ENCODE assay signal across 14 cellular contexts in genomic region chr2:121707920-121708361, GRCh38. TPM values are rescaled to one million over a fixed set of nuclear protein-coding genes. Genes with fewer than 3 reads are reported as not detected.
DNase-seq lines count a peak whose midpoint lies in the region; ATAC-seq, FAIRE-seq and TF ChIP-seq lines count a peak whose summit lies in the region.
"Had no signal": no experiment of that assay in that cellular context is flagged by ENCODE, and none has a peak within 500 bp of the region (broad histone marks: within the 10 kb centered on the region; RNA-seq: fewer than 3 reads in every experiment).

No MANE protein-coding gene starts in this region.

- H3K27me3 Mint-ChIP-seq in astrocyte (ENCODE audit: low read depth, unreplicated experiment): no peaks in the 10 kb centered on the region

- no peaks in the 10 kb centered on the region for H3K27me3 ChIP-seq in SK-N-SH (ENCODE audit: insufficient read depth)
- no peaks in the 10 kb centered on the region for H3K27me3 ChIP-seq in astrocyte (ENCODE audit: insufficient read depth, low read length)
- H3K27me3 ChIP-seq in lower lobe of right lung (ENCODE audit: low read depth): no peaks in the 10 kb centered on the region
- H3K27me3 ChIP-seq in GM23248 (replicated peaks; ENCODE audit: insufficient read depth): no peaks in the 10 kb centered on the region
- no peaks in the 10 kb centered on the region for H3K27me3 ChIP-seq in esophagus muscularis mucosa
- H3K27me3 ChIP-seq: ovary, tibial nerve had no signal

- H3F3A ChIP-seq in SK-N-SH (replicated peaks; ENCODE audit: insufficient read depth): peaks cover 8% of the 10 kb centered on the region
- H3F3A ChIP-seq in GM23248 (ENCODE audit: insufficient read depth): 0 out of 2 replicates have a peak, but pooled peaks cover 9% of the 10 kb centered on the region

- ATAC-seq in SK-N-SH treated with all-trans-retinoic acid at 6 μM for 48 hours: 0 out of 3 replicates have a peak, but pooled peaks have one; percentile 31
- peak; percentile 87 to 92 for ATAC-seq in lower lobe of right lung

- no peak for TF ChIP-seq CTCF in SK-N-SH (IDR thresholded peaks at IDR 0.05)
- no peak for TF ChIP-seq CTCF in astrocyte (IDR thresholded peaks at IDR 0.05; ENCODE audit: insufficient read depth, low read depth, low read length)
- no peak for TF ChIP-seq CTCF in lower lobe of right lung (IDR thresholded peaks at IDR 0.05)
- TF ChIP-seq CTCF in esophagus muscularis mucosa (IDR thresholded peaks at IDR 0.05): no peak

- H3K27ac Mint-ChIP-seq in astrocyte (ENCODE audit: unreplicated experiment): peak overlapping the region; percentile 7

- CTCF ChIA-PET in SK-N-SH (lab: Yijun Ruan, JAX): interaction anchor here (1.1 kb wide), 1 partner anchor 305 kb away, joined by 4 read pairs; no protein-coding TSS in a partner anchor

- H3K9ac ChIP-seq in SK-N-SH: no peak overlapping the region
- no peak overlapping the region for H3K9ac ChIP-seq in astrocyte (ENCODE audit: low read length)
- H3K9ac ChIP-seq in GM23248: no peak overlapping the region

- no peak overlapping the region for H3K4me3 ChIP-seq in SK-N-SH (ENCODE audit: low read depth in 2 of 2, low read length in 1 of 2)
- H3K4me3 ChIP-seq in astrocyte (ENCODE audit: insufficient read depth, low read depth, low read length): no peak overlapping the region
- H3K4me3 ChIP-seq in lower lobe of right lung: no peak overlapping the region
- no peak overlapping the region for H3K4me3 ChIP-seq in GM23248
- H3K4me3 ChIP-seq in esophagus muscularis mucosa: no peak overlapping the region
- H3K4me3 ChIP-seq: HAP-1, ovary, SK-N-MC, tibial nerve had no signal

- POLR2A ChIA-PET in SK-N-SH (lab: Yijun Ruan, JAX): no interaction called here

- peaks cover 24% of the 10 kb centered on the region for H3K4me1 Mint-ChIP-seq in astrocyte (ENCODE audit: low read depth, unreplicated experiment)

- no peak overlapping the region for H3K4me2 ChIP-seq in SK-N-SH
- H3K4me2 ChIP-seq in astrocyte (ENCODE audit: low read length): no peak overlapping the region
- no peak overlapping the region for H3K4me2 ChIP-seq in GM23248 (ENCODE audit: unreplicated experiment)

- no peaks in the 10 kb centered on the region for H3K36me3 Mint-ChIP-seq in astrocyte (ENCODE audit: low read depth, unreplicated experiment)

- no peak overlapping the region for H3K4me3 Mint-ChIP-seq in astrocyte (ENCODE audit: unreplicated experiment)

- TF ChIP-seq EP300 in SK-N-SH (IDR thresholded peaks at IDR 0.05; ENCODE audit: borderline replicate concordance in 1 of 2, low read depth in 1 of 2, low read length in 1 of 2) (no peak), esophagus muscularis mucosa (IDR thresholded peaks at IDR 0.05) (no peak)

- FAIRE-seq in astrocyte (lab: Jason Lieb, UNC): no peak

- H2AFZ ChIP-seq in SK-N-SH (ENCODE audit: low read depth) (no peak overlapping the region), astrocyte (ENCODE audit: low read depth, low read length) (no peak overlapping the region), GM23248 (no peak overlapping the region)

- in situ Hi-C loops in GM23248 (cut with MboI): loop anchor here (25.0 kb wide), 3 partner anchors 171 to 621 kb away; partner anchors contain the start of gene RNU4ATAC

- H3K27ac ChIP-seq in SK-N-SH (ENCODE audit: low read depth in 2 of 2, low read length in 1 of 2) (no peak overlapping the region), astrocyte (ENCODE audit: low read depth, low read length) (no peak overlapping the region), lower lobe of right lung (peak overlapping the region; percentile 26), GM23248 (no peak overlapping the region), esophagus muscularis mucosa (replicated peaks in 1 of 4) (no peak overlapping the region)
- H3K27ac ChIP-seq: ovary, SK-N-MC, tibial nerve had no signal

- H3K36me3 ChIP-seq in SK-N-SH (replicated peaks in 1 of 2; ENCODE audit: control insufficient read depth in 1 of 2, insufficient read depth in 2 of 2, low read length in 1 of 2) (no peaks in the 10 kb centered on the region), astrocyte (ENCODE audit: insufficient read depth, low read length) (no peaks in the 10 kb centered on the region), lower lobe of right lung (no peaks in the 10 kb centered on the region), GM23248 (ENCODE audit: low read depth) (no peaks in the 10 kb centered on the region), esophagus muscularis mucosa (no peaks in the 10 kb centered on the region)
- H3K36me3 ChIP-seq: HAP-1, ovary, tibial nerve had no signal

- H3K9me2 ChIP-seq in SK-N-SH (no peaks in the 10 kb centered on the region), GM23248 (ENCODE audit: insufficient read depth) (no peaks in the 10 kb centered on the region)

- TF ChIP-seq POLR2A in esophagus muscularis mucosa (IDR thresholded peaks at IDR 0.05; ENCODE audit: low read depth): no peak

- DNase-seq in SK-N-SH (no peak), astrocyte (ENCODE audit: low read depth) (peak; percentile 44), lower lobe of right lung (peak; percentile 63), GM23248 (no peak), GM03348 (ENCODE audit: low spot score) (no peak), esophagus muscularis mucosa (ENCODE audit: extremely low spot score) (no peak)
- DNase-seq in activated CD4-positive, alpha-beta T cell treated with anti-CD3 and anti-CD28 coated beads, Interleukin-2, amount 50 U/mL, for 48 hours: no peak
- DNase-seq: foreskin melanocyte; ovary; stimulated activated CD4-positive, alpha-beta T cell treated with anti-CD3 and anti-CD28 coated beads, Interleukin-15, amount 100 ng/mL, for 24 hours had no signal

- no peaks in the 10 kb centered on the region for H3K9me3 ChIP-seq in SK-N-SH
- no peaks in the 10 kb centered on the region for H3K9me3 ChIP-seq in astrocyte (ENCODE audit: insufficient read depth, low read depth, low read length)
- H3K9me3 ChIP-seq in lower lobe of right lung: no peaks in the 10 kb centered on the region
- no peaks in the 10 kb centered on the region for H3K9me3 ChIP-seq in GM23248 (ENCODE audit: low read depth)
- H3K9me3 ChIP-seq in esophagus muscularis mucosa: no peaks in the 10 kb centered on the region
- H3K9me3 ChIP-seq: HAP-1, ovary, tibial nerve had no signal

- H3K4me1 ChIP-seq in SK-N-SH (ENCODE audit: control insufficient read depth in 1 of 2, insufficient read depth in 2 of 2, low read depth in 1 of 2, low read length in 1 of 2) (peaks cover 4 to 14% of the 10 kb centered on the region in 2 experiments; a peak in 1 of 4 replicates), astrocyte (ENCODE audit: insufficient read depth, low read length) (peaks cover 13% of the 10 kb centered on the region), lower lobe of right lung (no peaks in the 10 kb centered on the region), GM23248 (ENCODE audit: insufficient read depth) (peaks cover 19% of the 10 kb centered on the region), esophagus muscularis mucosa (peaks cover 0 to 4% (median 2%) of the 10 kb centered on the region in 4 donors)
- H3K4me1 ChIP-seq: tibial nerve had no signal

- intact Hi-C loops in lower lobe of right lung (cut with DNase I) (no loop called here), esophagus muscularis mucosa (cut with DNase I) (no loop called here)

- H3K9me3 Mint-ChIP-seq in astrocyte (ENCODE audit: unreplicated experiment): peaks cover 3% of the 10 kb centered on the region

- H4K20me1 ChIP-seq in SK-N-SH (ENCODE audit: insufficient read depth) (no peaks in the 10 kb centered on the region), astrocyte (ENCODE audit: insufficient read depth, low read length) (no peaks in the 10 kb centered on the region), GM23248 (ENCODE audit: insufficient read depth) (no peaks in the 10 kb centered on the region)

- TF ChIP-seq RAD21 in SK-N-SH (IDR thresholded peaks at IDR 0.05; ENCODE audit: low read length): no peak

- no peaks in the 10 kb centered on the region for H3K79me2 ChIP-seq in SK-N-SH (ENCODE audit: insufficient read depth)
- H3K79me2 ChIP-seq in astrocyte (ENCODE audit: insufficient read depth, low read length): no peaks in the 10 kb centered on the region
- H3K79me2 ChIP-seq in GM23248 (ENCODE audit: insufficient read depth): no peaks in the 10 kb centered on the region

- 85% methylated on average over 5 of the region's 5 CpGs for WGBS in SK-N-SH (ENCODE audit: low lambda C conversion rate)
- WGBS in GM23248 (ENCODE audit: low coverage in 1 of 2, low lambda C conversion rate in 2 of 2, missing lambda C conversion rate in 2 of 2), 2 experiments: 79 to 80% methylated on average over 5 of the region's 5 CpGs
- 85% methylated on average over 5 of the region's 5 CpGs for WGBS in esophagus muscularis mucosa

TF ChIP-seq in SK-N-SH treated with all-trans-retinoic acid at 6 μM for 48 hours, 23 proteins besides CTCF, POLR2A, EP300 and RAD21 (continues in another document):
- no peak for TF ChIP-seq GLIS3 (CRISPR knock-in tag; IDR thresholded peaks at IDR 0.05)
- TF ChIP-seq ARNTL (CRISPR knock-in tag; IDR thresholded peaks at IDR 0.05; ENCODE audit: borderline replicate concordance, low read depth): no peak

TF ChIP-seq in SK-N-SH, 30 proteins besides CTCF, POLR2A, EP300 and RAD21 (continues in another document):
- TF ChIP-seq SMC3 (IDR thresholded peaks at IDR 0.05; ENCODE audit: low read depth, low read length): no peak

RNA-seq across cellular contexts. Expression of gene NIFK, which starts 28.7 kb away (rescaled TPM):
- polyA plus RNA-seq in SK-N-SH (2012; rRNA removed) (17.0 and 22.8 TPM in 2 replicates), GM23248 (2016; fragmentation: Nextera tagmentation; extraction: Ambion mirVana) (101 and 107 TPM in 2 replicates)
- 27.2 and 43.1 TPM in 2 replicates for polyA plus RNA-seq in SK-N-SH (2012; cell fraction: cytosol; rRNA removed)
- polyA plus RNA-seq in SK-N-SH (2012; cell fraction: nucleus; rRNA removed): 15.2 and 23.2 TPM in 2 replicates
- total RNA-seq in astrocyte (66.7 and 75.0 TPM in 2 replicates), lower lobe of right lung (29.8 TPM), esophagus muscularis mucosa (10 to 100 TPM; 19.8 to 56.5 (median 28.5) TPM)
- total RNA-seq in GM23248 (2014; rRNA removed; shearing (Covaris generic)): 42.5 and 56.2 TPM in 2 replicates

RNA-seq across cellular contexts. Expression of gene TSN, which starts 47.5 kb away (rescaled TPM):
- 26.1 and 35.1 TPM in 2 replicates for polyA plus RNA-seq in SK-N-SH (2012; rRNA removed)
- polyA plus RNA-seq in SK-N-SH (2012; cell fraction: cytosol; rRNA removed): 36.5 and 40.7 TPM in 2 replicates
- polyA plus RNA-seq in SK-N-SH (2012; cell fraction: nucleus; rRNA removed): 12.2 and 16.9 TPM in 2 replicates
- 60.3 and 68.2 TPM in 2 replicates for total RNA-seq in astrocyte
- 36.2 TPM for total RNA-seq in lower lobe of right lung
- 65.7 and 79.0 TPM in 2 replicates for total RNA-seq in GM23248 (2014; rRNA removed; shearing (Covaris generic))
- polyA plus RNA-seq in GM23248 (2016; fragmentation: Nextera tagmentation; extraction: Ambion mirVana): 74.6 and 78.9 TPM in 2 replicates
- 10 to 100 TPM; 24.5 to 33.6 (median 26.3) TPM for total RNA-seq in esophagus muscularis mucosa

RNA-seq across cellular contexts. Expression of gene CLASP1, which starts 58.7 kb away (rescaled TPM):
- polyA plus RNA-seq in SK-N-SH (2012; rRNA removed) (4.9 TPM in 2 replicates), GM23248 (2016; fragmentation: Nextera tagmentation; extraction: Ambion mirVana) (17.0 and 20.1 TPM in 2 replicates)
- 5.6 and 6.0 TPM in 2 replicates for polyA plus RNA-seq in SK-N-SH (2012; cell fraction: cytosol; rRNA removed)
- polyA plus RNA-seq in SK-N-SH (2012; cell fraction: nucleus; rRNA removed): 17.3 and 19.0 TPM in 2 replicates
- total RNA-seq in astrocyte (50.6 and 56.7 TPM in 2 replicates), lower lobe of right lung (45.8 TPM), esophagus muscularis mucosa (10 to 100 TPM; 62.6 to 78.6 (median 70.5) TPM)
- 37.4 and 41.0 TPM in 2 replicates for total RNA-seq in GM23248 (2014; rRNA removed; shearing (Covaris generic))

Comparison
In these comparisons a context has a peak if more than half of its experiments do, and no peak if none do; other contexts are left out.
1. DNase-seq: peak in astrocyte (single experiment) and lower lobe of right lung (single experiment); none in SK-N-SH (single experiment), GM23248 (single experiment), GM03348 (single experiment), activated CD4-positive, alpha-beta T cell treated with anti-CD3 and anti-CD28 coated beads, Interleukin-2, amount 50 U/mL, for 48 hours (0 of 2) and esophagus muscularis mucosa (single experiment).